ENCODE assay signal across 26 cellular contexts in the genomic region with DNA sequence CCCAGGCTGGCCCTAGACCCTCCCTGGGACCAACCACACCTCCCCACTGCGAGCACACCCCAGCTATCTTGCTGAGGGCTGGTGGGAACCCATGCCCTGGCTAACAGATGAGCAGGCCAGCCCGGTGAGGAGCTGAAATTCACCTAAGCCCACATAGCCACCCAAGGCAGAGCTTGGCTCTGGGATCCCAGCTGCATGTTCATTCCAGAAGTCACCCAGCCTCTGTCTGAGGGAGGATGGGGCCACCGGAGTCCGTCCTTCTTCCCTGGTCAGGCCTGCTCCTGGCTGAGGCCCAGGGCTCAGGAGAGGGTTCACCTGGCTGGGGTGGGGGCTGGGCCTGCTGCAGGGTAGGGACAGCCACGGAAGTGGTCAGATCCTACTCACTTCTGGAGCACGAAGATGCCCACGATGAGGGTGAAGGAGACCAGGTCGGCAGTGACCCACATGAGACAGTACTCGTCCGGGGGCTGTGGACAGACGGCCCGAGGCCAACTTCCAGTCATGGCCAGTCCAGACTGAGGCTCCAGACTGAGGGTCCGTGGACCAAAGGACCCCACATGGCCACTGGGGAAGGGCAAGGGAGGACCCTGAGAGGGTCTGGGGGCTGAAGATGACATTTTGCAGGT.
"Had no signal": no experiment of that assay in that cellular context is flagged by ENCODE, and none has a peak within 500 bp of the region (broad histone marks: within the 10 kb centered on the region; RNA-seq: fewer than 3 reads in every experiment).

No MANE protein-coding gene starts in this region.

- H3K4me2 ChIP-seq: PC-9 had no signal

- H3K4me1 Mint-ChIP-seq: activated B cell treated with CpG ODN at 0.5 μM for 24 hours, brain had no signal

- ATAC-seq: activated naive CD4-positive, alpha-beta T cell treated with anti-CD3 and anti-CD28 coated beads, Interleukin-2, amount 50 U/mL, for 72 hours; activated T-cell treated with anti-CD3 and anti-CD28 coated beads, Interleukin-2, amount 50 U/mL, for 4 hours had no signal

- H3K4me3 ChIP-seq: adrenal gland, PC-9 had no signal

- H3K4me3 Mint-ChIP-seq: activated B cell treated with CpG ODN at 0.5 μM for 24 hours; activated CD4-positive, alpha-beta memory T cell treated with anti-CD3 and anti-CD28 coated beads for 36 hours; activated naive CD4-positive, alpha-beta T cell treated with anti-CD3 and anti-CD28 coated beads for 36 hours; activated T-cell treated with anti-CD3 and anti-CD28 coated beads, Interleukin-2, amount 50 U/mL, for 4 hours; activated T-helper 1 cell treated with anti-CD3 and anti-CD28 coated beads, Interleukin-12 subunit alpha, Interleukin-12 subunit beta, Interleukin-2, Interleukin-4 antibody, amounts not matched to agents 30 ng/mL and 10 ng/mL and 1 ng/mL, durations not matched to agents 14 hours and 24 hours and 36 hours; brain had no signal

- H3K27ac Mint-ChIP-seq: activated B cell treated with CpG ODN at 0.5 μM for 24 hours; activated CD4-positive, alpha-beta memory T cell treated with anti-CD3 and anti-CD28 coated beads for 36 hours; activated naive CD4-positive, alpha-beta T cell treated with anti-CD3 and anti-CD28 coated beads for 36 hours; activated T-helper 1 cell treated with anti-CD3 and anti-CD28 coated beads, Interleukin-12 subunit alpha, Interleukin-12 subunit beta, Interleukin-2, Interleukin-4 antibody, amounts not matched to agents 30 ng/mL and 10 ng/mL and 1 ng/mL, durations not matched to agents 14 hours and 24 hours and 36 hours; brain had no signal

- H3K9me3 Mint-ChIP-seq: activated B cell treated with CpG ODN at 0.5 μM for 24 hours; activated CD4-positive, alpha-beta memory T cell treated with anti-CD3 and anti-CD28 coated beads for 36 hours; activated naive CD4-positive, alpha-beta T cell treated with anti-CD3 and anti-CD28 coated beads for 36 hours; activated naive CD4-positive, alpha-beta T cell treated with anti-CD3 and anti-CD28 coated beads, Interleukin-2, amount 50 U/mL, for 72 hours; activated T-cell treated with anti-CD3 and anti-CD28 coated beads, Interleukin-2, amount 50 U/mL, for 4 hours; activated T-helper 1 cell treated with anti-CD3 and anti-CD28 coated beads, Interleukin-12 subunit alpha, Interleukin-12 subunit beta, Interleukin-2, Interleukin-4 antibody, amounts not matched to agents 30 ng/mL and 10 ng/mL and 1 ng/mL, durations not matched to agents 14 hours and 24 hours and 36 hours; brain had no signal

- H3K36me3 ChIP-seq: adrenal gland had no signal

- H3K27me3 ChIP-seq: adrenal gland had no signal

- H2AFZ ChIP-seq: PC-9 had no signal

- H3K27me3 Mint-ChIP-seq: activated B cell treated with CpG ODN at 0.5 μM for 24 hours; activated CD4-positive, alpha-beta memory T cell treated with anti-CD3 and anti-CD28 coated beads for 36 hours had no signal

- H3K4me1 ChIP-seq: adrenal gland had no signal

- H3K27ac ChIP-seq: adrenal gland, PC-9 had no signal

- H3K9me3 ChIP-seq: adrenal gland had no signal

- DNase-seq: activated B cell treated with CpG ODN at 0.5 μM for 24 hours; activated CD4-positive, alpha-beta memory T cell treated with anti-CD3 and anti-CD28 coated beads for 36 hours; activated CD4-positive, alpha-beta T cell treated with anti-CD3 and anti-CD28 coated beads for 4 hours; activated CD4-positive, alpha-beta T cell treated with anti-CD3 and anti-CD28 coated beads, Interleukin-2, amount 50 U/mL, for 1 hour; activated CD4-positive, CD25-positive, alpha-beta regulatory T cell treated with anti-CD3 and anti-CD28 coated beads, Interleukin-2, amount 50 U/mL, for 72 hours; activated CD8-positive, alpha-beta memory T cell treated with anti-CD3 and anti-CD28 coated beads, Interleukin-2, amount 50 U/mL, for 4 hours; activated gamma-delta T cell treated with Interleukin-2 at 50 U/mL for 16 hours; activated naive CD4-positive, alpha-beta T cell treated with anti-CD3 and anti-CD28 coated beads for 36 hours; activated T-cell treated with anti-CD3 and anti-CD28 coated beads for 4 hours; activated T-cell treated with anti-CD3 and anti-CD28 coated beads, Interleukin-2, amount 50 U/mL, for 4 hours; adrenal gland; caudate nucleus; cerebellar nuclear complex; NCI-H1105; NCI-H1417 treated with DMSO at 0.1 percent for 48 hours; NCI-H187 treated with DMSO at 0.1 percent for 48 hours; NCI-H2081 treated with DMSO at 0.1 percent for 48 hours; NCI-H345; NCI-H524 treated with DMSO at 0.1 percent for 48 hours; NK-92 treated with Interleukin-12 subunit alpha and Interleukin-12 subunit beta, amount 100 ng/mL, for 24 hours; PC-9; Right ventricle myocardium superior; T1000 had no signal

- H3K36me3 Mint-ChIP-seq: activated naive CD4-positive, alpha-beta T cell treated with anti-CD3 and anti-CD28 coated beads, Interleukin-2, amount 50 U/mL, for 72 hours; brain had no signal
